ENCODE assay signal across 12 cellular contexts in genomic region chr6:170264086-170264485, GRCh38. TPM values are rescaled to one million over a fixed set of nuclear protein-coding genes. Genes with fewer than 3 reads are reported as not detected.
DNase-seq lines count a peak whose midpoint lies in the region; ATAC-seq and TF ChIP-seq lines count a peak whose summit lies in the region.
"Had no signal": no experiment of that assay in that cellular context is flagged by ENCODE, and none has a peak within 500 bp of the region (broad histone marks: within the 10 kb centered on the region; RNA-seq: fewer than 3 reads in every experiment).

No MANE protein-coding gene starts in this region.

- H3K27me3 Mint-ChIP-seq in CD14-positive monocyte (ENCODE audit: low read depth in 3 of 3) (peaks cover 22 to 35% (median 24%) of the 10 kb centered on the region in 3 donors), neural progenitor cell (ENCODE audit: insufficient read depth, low read depth) (peaks cover 12% of the 10 kb centered on the region), Calu3 (ENCODE audit: unreplicated experiment) (peaks cover 45% of the 10 kb centered on the region)
- peaks cover 64% of the 10 kb centered on the region for H3K27me3 Mint-ChIP-seq in central memory CD8-positive, alpha-beta T cell

- H3K79me2 ChIP-seq in neural progenitor cell (ENCODE audit: low read depth) = no peaks in the 10 kb centered on the region

- H3K27me3 ChIP-seq in neural progenitor cell = no peaks in the 10 kb centered on the region
- peaks cover 0 to 18% of the 10 kb centered on the region in 2 donors for H3K27me3 ChIP-seq in tibial artery

- H3K4me2 ChIP-seq in neural progenitor cell = no peak overlapping the region

- H3K4me3 ChIP-seq in neural progenitor cell (no peak overlapping the region), tibial artery (no peak overlapping the region)

- H3K4me1 Mint-ChIP-seq in CD14-positive monocyte (peaks cover 13% of the 10 kb centered on the region), neural progenitor cell (peaks cover 36% of the 10 kb centered on the region), Calu3 (ENCODE audit: low read depth, unreplicated experiment) (peaks cover 8% of the 10 kb centered on the region)
- H3K4me1 Mint-ChIP-seq in central memory CD8-positive, alpha-beta T cell = no peaks in the 10 kb centered on the region
- H3K4me1 Mint-ChIP-seq: CD8-positive, alpha-beta memory T cell had no signal

- H3K9me3 ChIP-seq in neural progenitor cell (ENCODE audit: low read depth) (no peaks in the 10 kb centered on the region), tibial artery (no peaks in the 10 kb centered on the region)
- H3K9me3 ChIP-seq: Caco-2 had no signal

- intact Hi-C loops in CD14-positive monocyte (cut with micrococcal nuclease) = no loop called here
- intact Hi-C loops in Calu3 (cut with micrococcal nuclease; ENCODE audit: unreplicated experiment) = no loop called here
- intact Hi-C loops in tibial artery (cut with DNase I; ENCODE audit: low total_unique reads) = no loop called here

- ATAC-seq in central memory CD8-positive, alpha-beta T cell (replicated peaks; ENCODE audit: extremely low read depth, poor library complexity, severe bottlenecking) = no peak
- ATAC-seq: HCT116 had no signal

- peaks cover 0 to 2% (median 0%) of the 10 kb centered on the region in 7 donors for H3K9me3 Mint-ChIP-seq in CD14-positive monocyte
- H3K9me3 Mint-ChIP-seq in central memory CD8-positive, alpha-beta T cell = no peaks in the 10 kb centered on the region
- no peaks in the 10 kb centered on the region for H3K9me3 Mint-ChIP-seq in neural progenitor cell
- H3K9me3 Mint-ChIP-seq in Calu3 (ENCODE audit: low read depth, unreplicated experiment) = no peaks in the 10 kb centered on the region
- H3K9me3 Mint-ChIP-seq: CD8-positive, alpha-beta memory T cell had no signal

- H3K27ac ChIP-seq in neural progenitor cell = no peak overlapping the region
- peak overlapping the region; percentile 43 for H3K27ac ChIP-seq in substantia nigra (ENCODE audit: low read depth, low read length, poor library complexity, severe bottlenecking)
- no peak overlapping the region for H3K27ac ChIP-seq in tibial artery

- peaks cover 13% of the 10 kb centered on the region for H3F3A ChIP-seq in neural progenitor cell (ENCODE audit: low read depth)

- no TSS peak for BruUV-seq in Calu3 (replicated peaks; lab: Mats Ljungman, UMichigan)

- H3K4me3 Mint-ChIP-seq in CD14-positive monocyte (peak overlapping the region; percentile 12 to 32), neural progenitor cell (no peak overlapping the region), Calu3 (ENCODE audit: low read depth, unreplicated experiment) (no peak overlapping the region)
- no peak overlapping the region for H3K4me3 Mint-ChIP-seq in central memory CD8-positive, alpha-beta T cell

- H4K20me1 ChIP-seq in neural progenitor cell (ENCODE audit: low read depth) = no peaks in the 10 kb centered on the region

- H3K27ac Mint-ChIP-seq in CD14-positive monocyte = no peak overlapping the region
- H3K27ac Mint-ChIP-seq in central memory CD8-positive, alpha-beta T cell (ENCODE audit: low read depth) = peak overlapping the region; percentile 67
- peak overlapping the region; percentile 96 for H3K27ac Mint-ChIP-seq in neural progenitor cell
- H3K27ac Mint-ChIP-seq in Calu3 (ENCODE audit: unreplicated experiment) = no peak overlapping the region
- H3K27ac Mint-ChIP-seq: CD8-positive, alpha-beta memory T cell had no signal

- TF ChIP-seq CTCF in CD14-positive monocyte (IDR thresholded peaks at IDR 0.05) (no peak), neural progenitor cell (IDR thresholded peaks at IDR 0.05) (no peak), Calu3 (IDR thresholded peaks at IDR 0.05; ENCODE audit: unreplicated experiment) (no peak), tibial artery (IDR thresholded peaks at IDR 0.05) (no peak)

- H3K4me1 ChIP-seq in neural progenitor cell = peaks cover 18% of the 10 kb centered on the region
- no peaks in the 10 kb centered on the region for H3K4me1 ChIP-seq in tibial artery

- no peaks in the 10 kb centered on the region for H3K36me3 Mint-ChIP-seq in CD14-positive monocyte
- no peaks in the 10 kb centered on the region for H3K36me3 Mint-ChIP-seq in central memory CD8-positive, alpha-beta T cell (ENCODE audit: insufficient read depth)
- H3K36me3 Mint-ChIP-seq in neural progenitor cell = no peaks in the 10 kb centered on the region
- H3K36me3 Mint-ChIP-seq in Calu3 (ENCODE audit: insufficient read depth, unreplicated experiment) = no peaks in the 10 kb centered on the region
- H3K36me3 Mint-ChIP-seq: CD8-positive, alpha-beta memory T cell had no signal

- CTCF ChIA-PET in Calu3 (lab: Charles Lee) = no interaction called here

- H2AFZ ChIP-seq in neural progenitor cell (replicated peaks) = no peak overlapping the region

- DNase-seq in CD14-positive monocyte (ENCODE audit: low spot score) (no peak), neural progenitor cell (ENCODE audit: low spot score) (no peak), substantia nigra (lab: John Stamatoyannopoulos, UW) (no peak), Calu3 (no peak), tibial artery (no peak), NCI-H748 (lab: John Stamatoyannopoulos, UW; ENCODE audit: unreplicated experiment) (no peak)
- DNase-seq in central memory CD8-positive, alpha-beta T cell (ENCODE audit: low spot score in 2 of 2) = no peak
- DNase-seq: Caco-2, DMS53, GF-D8 had no signal

- H3K36me3 ChIP-seq in neural progenitor cell (no peaks in the 10 kb centered on the region), tibial artery (no peaks in the 10 kb centered on the region)

- H3K9ac ChIP-seq in neural progenitor cell = no peak overlapping the region

RNA-seq across cellular contexts. Expression of gene DLL1, which starts 26.8 kb away (rescaled TPM):
- not detected for polyA plus RNA-seq in CD14-positive monocyte
- total RNA-seq in neural progenitor cell (ENCODE audit: low replicate concordance) = 35.9 and 91.8 TPM in 2 replicates
- total RNA-seq in Calu3 (2022) = 0.12 and 0.14 TPM in 2 replicates

RNA-seq across cellular contexts. Expression of gene FAM120B, which starts 42.5 kb away (rescaled TPM):
- polyA plus RNA-seq in CD14-positive monocyte = 10 to 100 TPM; 11.2 to 20.2 TPM
- total RNA-seq in neural progenitor cell (ENCODE audit: low replicate concordance) (19.7 and 20.3 TPM in 2 replicates), Calu3 (2022) (13.2 and 13.9 TPM in 2 replicates)

Comparison
In these comparisons a context has a peak if more than half of its experiments do, and no peak if none do; other contexts are left out.
1. H3K27ac Mint-ChIP-seq: peak in central memory CD8-positive, alpha-beta T cell (single experiment) and neural progenitor cell (single experiment); none in CD14-positive monocyte (0 of 7) and Calu3 (single experiment).
2. H3K4me3 Mint-ChIP-seq: peak in CD14-positive monocyte (2 of 2); none in central memory CD8-positive, alpha-beta T cell (single experiment), neural progenitor cell (single experiment) and Calu3 (single experiment).
3. RNA of gene DLL1, which starts 26.8 kb away (total RNA-seq): 35.9 to 91.8 TPM in neural progenitor cell; 0.12 to 0.14 TPM in Calu3; every median in the first group is over 10 times any median in the second.